ENCODE assay signal across 8 cellular contexts in the genomic region with DNA sequence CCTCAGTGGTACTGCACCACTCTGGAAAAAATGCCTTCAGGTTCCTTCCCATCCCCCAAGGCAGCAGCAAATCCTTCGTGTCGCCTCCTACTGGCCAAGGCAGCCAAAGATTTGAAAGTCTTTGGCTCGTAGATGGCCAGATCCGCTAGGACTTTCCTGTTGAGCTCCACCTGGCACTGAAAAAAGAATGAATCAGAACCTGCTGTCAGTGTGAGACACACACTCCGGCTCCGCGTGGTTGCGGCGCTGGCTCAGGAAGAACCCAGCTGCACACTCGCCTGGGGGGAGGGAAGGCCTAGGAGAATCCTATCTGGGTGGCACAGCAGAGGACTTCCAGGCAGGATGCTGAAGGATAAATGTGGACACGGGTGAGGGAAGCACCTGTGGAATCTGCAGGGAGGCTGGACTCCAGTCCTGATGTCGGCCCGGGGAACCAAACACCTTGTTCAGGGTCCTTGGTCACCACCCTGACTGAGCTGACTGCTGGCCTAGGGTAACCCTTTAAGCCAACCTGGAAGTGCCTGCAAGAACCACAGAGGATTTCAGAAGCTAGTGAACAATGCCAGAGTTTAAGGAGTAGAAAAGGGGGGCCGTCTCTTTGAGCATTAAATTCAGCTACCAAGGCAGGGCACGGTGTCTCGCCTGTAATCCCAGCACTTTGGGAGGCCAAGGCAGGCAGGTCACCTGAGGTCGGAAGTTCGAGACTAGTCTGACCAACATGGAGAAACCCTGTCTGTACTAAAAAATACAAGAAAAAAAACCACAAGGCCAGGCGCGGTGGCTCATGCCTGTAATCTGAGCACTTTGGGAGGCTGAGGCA. TPM values are rescaled to one million over a fixed set of nuclear protein-coding genes. Genes with fewer than 3 reads are reported as not detected.
DNase-seq lines count a peak whose midpoint lies in the region; ATAC-seq and TF ChIP-seq lines count a peak whose summit lies in the region.

No MANE protein-coding gene starts in this region.

- intact Hi-C loops in activated T-helper 2 cell treated with anti-CD3 and anti-CD28 coated beads, Interferon-gamma antibody, Interleukin-2, Interleukin-4, amounts not matched to agents 10 μg/mL and 5 μg/mL and 100 μg/mL, durations not matched to agents 14 hours and 24 hours and 36 hours (cut with micrococcal nuclease) = loop anchor here (10.0 kb wide), 1 partner anchor 1153 kb away; a partner anchor contains a TSS
- intact Hi-C loops in upper lobe of right lung (cut with DNase I) = no loop called here

- no peaks in the 10 kb centered on the region for H3K9me3 ChIP-seq in upper lobe of right lung

- DNase-seq in AG04449 (ENCODE audit: low read depth, low spot score) = no peak
- peak; percentile 40 for DNase-seq in G401 (ENCODE audit: low spot score)
- peak; percentile 51 for DNase-seq in NCI-H226
- DNase-seq in activated T-helper 2 cell treated with anti-CD3 and anti-CD28 coated beads, Interferon-gamma antibody, Interleukin-2, Interleukin-4, amounts not matched to agents 10 μg/mL and 5 μg/mL and 100 μg/mL, durations not matched to agents 14 hours and 24 hours and 36 hours (ENCODE audit: low spot score) = no peak
- peak; percentile 73 for DNase-seq in hepatic stellate cell (ENCODE audit: low spot score)
- no peak for DNase-seq in upper lobe of right lung

- H3K36me3 ChIP-seq in upper lobe of right lung = peaks cover 60% of the 10 kb centered on the region

- POLR2A ChIA-PET in AG04449 (lab: Yijun Ruan, JAX) = no interaction called here

- H3K27me3 ChIP-seq in upper lobe of right lung = no peaks in the 10 kb centered on the region

- H3K27ac Mint-ChIP-seq in activated T-helper 2 cell treated with anti-CD3 and anti-CD28 coated beads, Interferon-gamma antibody, Interleukin-2, Interleukin-4, amounts not matched to agents 10 μg/mL and 5 μg/mL and 100 μg/mL, durations not matched to agents 14 hours and 24 hours and 36 hours = peak overlapping the region; percentile 60

- no peaks in the 10 kb centered on the region for H3K9me3 Mint-ChIP-seq in activated T-helper 2 cell treated with anti-CD3 and anti-CD28 coated beads, Interferon-gamma antibody, Interleukin-2, Interleukin-4, amounts not matched to agents 10 μg/mL and 5 μg/mL and 100 μg/mL, durations not matched to agents 14 hours and 24 hours and 36 hours

- H3K27me3 Mint-ChIP-seq in activated T-helper 2 cell treated with anti-CD3 and anti-CD28 coated beads, Interferon-gamma antibody, Interleukin-2, Interleukin-4, amounts not matched to agents 10 μg/mL and 5 μg/mL and 100 μg/mL, durations not matched to agents 14 hours and 24 hours and 36 hours (ENCODE audit: low read depth) = no peaks in the 10 kb centered on the region

- ATAC-seq in upper lobe of right lung (no peak), GM21737 (IDR thresholded peaks at IDR 0.05; ENCODE audit: unreplicated experiment) (no peak), HG02938 (IDR thresholded peaks at IDR 0.05; ENCODE audit: unreplicated experiment) (no peak)

- TF ChIP-seq CTCF in AG04449 (IDR thresholded peaks at IDR 0.05; ENCODE audit: insufficient read depth, low read length, missing control alignments) (peak; percentile 63), upper lobe of right lung (IDR thresholded peaks at IDR 0.05) (peak; percentile 42)

- CTCF ChIA-PET in AG04449 (lab: Yijun Ruan, JAX) = interaction anchor here (0.9 to 5.9 kb wide), 6 partner anchors 13 to 56 kb away, joined by 3 to 66 read pairs (median 6); no protein-coding TSS in a partner anchor

- in situ Hi-C loops in G401 (cut with HindIII; ENCODE audit: low sequenced_read_pairs) = no loop called here

- no peak overlapping the region for H3K27ac ChIP-seq in upper lobe of right lung

- peaks cover 81% of the 10 kb centered on the region for H3K36me3 Mint-ChIP-seq in activated T-helper 2 cell treated with anti-CD3 and anti-CD28 coated beads, Interferon-gamma antibody, Interleukin-2, Interleukin-4, amounts not matched to agents 10 μg/mL and 5 μg/mL and 100 μg/mL, durations not matched to agents 14 hours and 24 hours and 36 hours (ENCODE audit: low read depth)

- H3K4me3 ChIP-seq in AG04449 (ENCODE audit: low read depth, low read length) (no peak overlapping the region; the same call in 1 of the 2 replicates), upper lobe of right lung (no peak overlapping the region)

- H3K4me3 Mint-ChIP-seq in activated T-helper 2 cell treated with anti-CD3 and anti-CD28 coated beads, Interferon-gamma antibody, Interleukin-2, Interleukin-4, amounts not matched to agents 10 μg/mL and 5 μg/mL and 100 μg/mL, durations not matched to agents 14 hours and 24 hours and 36 hours (ENCODE audit: low read depth) = peak overlapping the region; percentile 56

- peaks cover 37% of the 10 kb centered on the region for H3K4me1 Mint-ChIP-seq in activated T-helper 2 cell treated with anti-CD3 and anti-CD28 coated beads, Interferon-gamma antibody, Interleukin-2, Interleukin-4, amounts not matched to agents 10 μg/mL and 5 μg/mL and 100 μg/mL, durations not matched to agents 14 hours and 24 hours and 36 hours (ENCODE audit: low read depth)

- H3K4me1 ChIP-seq in upper lobe of right lung = peaks cover 30% of the 10 kb centered on the region

RNA-seq across cellular contexts. Expression of a gene that starts 3.2 kb away (rescaled TPM):
- 79.4 and 105 TPM in 2 replicates for total RNA-seq in G401 (2014; rRNA removed; shearing (Covaris generic))
- total RNA-seq in activated T-helper 2 cell treated with anti-CD3 and anti-CD28 coated beads, Interferon-gamma antibody, Interleukin-2, Interleukin-4, amounts not matched to agents 10 μg/mL and 5 μg/mL and 100 μg/mL, durations not matched to agents 14 hours and 24 hours and 36 hours = 123 and 124 TPM in 2 replicates
- total RNA-seq in upper lobe of right lung = 165 TPM

RNA-seq across cellular contexts. Expression of a gene that starts 4.8 kb away (rescaled TPM):
- total RNA-seq in G401 (2014; rRNA removed; shearing (Covaris generic)) = 60.9 and 75.0 TPM in 2 replicates
- 143 and 154 TPM in 2 replicates for total RNA-seq in activated T-helper 2 cell treated with anti-CD3 and anti-CD28 coated beads, Interferon-gamma antibody, Interleukin-2, Interleukin-4, amounts not matched to agents 10 μg/mL and 5 μg/mL and 100 μg/mL, durations not matched to agents 14 hours and 24 hours and 36 hours
- 80.7 TPM for total RNA-seq in upper lobe of right lung

RNA-seq across cellular contexts. Expression of a gene that starts 18.8 kb away (rescaled TPM):
- 0.43 and 0.54 TPM in 2 replicates for total RNA-seq in G401 (2014; rRNA removed; shearing (Covaris generic))
- not detected in 2 replicates for total RNA-seq in activated T-helper 2 cell treated with anti-CD3 and anti-CD28 coated beads, Interferon-gamma antibody, Interleukin-2, Interleukin-4, amounts not matched to agents 10 μg/mL and 5 μg/mL and 100 μg/mL, durations not matched to agents 14 hours and 24 hours and 36 hours
- 21.5 TPM for total RNA-seq in upper lobe of right lung

RNA-seq across cellular contexts. Expression of a gene that starts 27.3 kb away (rescaled TPM):
- 210 and 263 TPM in 2 replicates for total RNA-seq in G401 (2014; rRNA removed; shearing (Covaris generic))
- total RNA-seq in activated T-helper 2 cell treated with anti-CD3 and anti-CD28 coated beads, Interferon-gamma antibody, Interleukin-2, Interleukin-4, amounts not matched to agents 10 μg/mL and 5 μg/mL and 100 μg/mL, durations not matched to agents 14 hours and 24 hours and 36 hours = 133 TPM in 2 replicates
- total RNA-seq in upper lobe of right lung = 92.1 TPM

RNA-seq across cellular contexts. Expression of a gene that starts 33.2 kb away (rescaled TPM):
- 20.3 and 26.8 TPM in 2 replicates for total RNA-seq in G401 (2014; rRNA removed; shearing (Covaris generic))
- total RNA-seq in activated T-helper 2 cell treated with anti-CD3 and anti-CD28 coated beads, Interferon-gamma antibody, Interleukin-2, Interleukin-4, amounts not matched to agents 10 μg/mL and 5 μg/mL and 100 μg/mL, durations not matched to agents 14 hours and 24 hours and 36 hours = 4.0 and 4.7 TPM in 2 replicates
- total RNA-seq in upper lobe of right lung = 87.4 TPM

Comparison
In these comparisons a context has a peak if more than half of its experiments do, and no peak if none do; other contexts are left out.
1. DNase-seq: peak in G401 (single experiment), NCI-H226 (single experiment) and hepatic stellate cell (single experiment); none in AG04449 (single experiment), activated T-helper 2 cell treated with anti-CD3 and anti-CD28 coated beads, Interferon-gamma antibody, Interleukin-2, Interleukin-4, amounts not matched to agents 10 μg/mL and 5 μg/mL and 100 μg/mL, durations not matched to agents 14 hours and 24 hours and 36 hours (single experiment) and upper lobe of right lung (single experiment).
2. RNA of a gene that starts 18.8 kb away (total RNA-seq): 21.5 TPM in upper lobe of right lung (single experiment); 0.43 to 0.54 TPM in G401 and not detected in activated T-helper 2 cell treated with anti-CD3 and anti-CD28 coated beads, Interferon-gamma antibody, Interleukin-2, Interleukin-4, amounts not matched to agents 10 μg/mL and 5 μg/mL and 100 μg/mL, durations not matched to agents 14 hours and 24 hours and 36 hours; every median in the first group is over 10 times any median in the second.